Comparison of ENCODE assay signal across 11 cellular contexts in genomic region chr10:59864141-59864962, GRCh38. TPM values are rescaled to one million over a fixed set of nuclear protein-coding genes. Genes with fewer than 3 reads are reported as not detected.
DNase-seq lines count a peak whose midpoint lies in the region; ATAC-seq and TF ChIP-seq lines count a peak whose summit lies in the region.
"Had no signal": no experiment of that assay in that cellular context is flagged by ENCODE, and none has a peak within 500 bp of the region (broad histone marks: within the 10 kb centered on the region; RNA-seq: fewer than 3 reads in every experiment).

No MANE protein-coding gene starts in this region.

- no peaks in the 10 kb centered on the region for H3K9me3 ChIP-seq in lower lobe of right lung

- H3K4me1 ChIP-seq in lower lobe of right lung = peaks cover 32% of the 10 kb centered on the region

- no peak for TF ChIP-seq CTCF in lower lobe of right lung (IDR thresholded peaks at IDR 0.05)

- peaks cover 26% of the 10 kb centered on the region for H3K36me3 Mint-ChIP-seq in activated T-helper 2 cell treated with anti-CD3 and anti-CD28 coated beads, Interferon-gamma antibody, Interleukin-2, Interleukin-4, amounts not matched to agents 10 μg/mL and 5 μg/mL and 100 μg/mL, durations not matched to agents 14 hours and 24 hours and 36 hours (ENCODE audit: low read depth)

- ATAC-seq in lower lobe of right lung = peak; percentile 45 to 66
- no peak for ATAC-seq in GM19452 (IDR thresholded peaks at IDR 0.05; ENCODE audit: unreplicated experiment)

- peak overlapping the region; percentile 42 for H3K27ac ChIP-seq in lower lobe of right lung
- H3K27ac ChIP-seq: BLaER1 treated with 17β-estradiol and CSF1 and Interleukin-3, amounts not matched to agents 10 nM and 100 nM had no signal

- H3K27me3 ChIP-seq in lower lobe of right lung (ENCODE audit: low read depth) = no peaks in the 10 kb centered on the region
- H3K27me3 ChIP-seq: BLaER1 treated with 17β-estradiol and CSF1 and Interleukin-3, amounts not matched to agents 10 nM and 100 nM had no signal

- no peaks in the 10 kb centered on the region for H3K27me3 Mint-ChIP-seq in activated T-helper 2 cell treated with anti-CD3 and anti-CD28 coated beads, Interferon-gamma antibody, Interleukin-2, Interleukin-4, amounts not matched to agents 10 μg/mL and 5 μg/mL and 100 μg/mL, durations not matched to agents 14 hours and 24 hours and 36 hours (ENCODE audit: low read depth)

- intact Hi-C loops in activated T-helper 2 cell treated with anti-CD3 and anti-CD28 coated beads, Interferon-gamma antibody, Interleukin-2, Interleukin-4, amounts not matched to agents 10 μg/mL and 5 μg/mL and 100 μg/mL, durations not matched to agents 14 hours and 24 hours and 36 hours (cut with micrococcal nuclease) = loop anchor here (1.0 kb wide), 1 partner anchor 17 kb away; no protein-coding TSS in a partner anchor
- intact Hi-C loops in lower lobe of right lung (cut with DNase I) = no loop called here

- peaks cover 9% of the 10 kb centered on the region for H3K9me3 Mint-ChIP-seq in activated T-helper 2 cell treated with anti-CD3 and anti-CD28 coated beads, Interferon-gamma antibody, Interleukin-2, Interleukin-4, amounts not matched to agents 10 μg/mL and 5 μg/mL and 100 μg/mL, durations not matched to agents 14 hours and 24 hours and 36 hours

- H3K36me3 ChIP-seq in lower lobe of right lung = no peaks in the 10 kb centered on the region

- H3K4me3 ChIP-seq in lower lobe of right lung = no peak overlapping the region
- H3K4me3 ChIP-seq: BLaER1 treated with 17β-estradiol and CSF1 and Interleukin-3, amounts not matched to agents 10 nM and 100 nM had no signal

- DNase-seq in stimulated activated CD4-positive, alpha-beta T cell treated with anti-CD3 and anti-CD28 coated beads, Interleukin-4, amount 100 ng/mL, for 1 hour = peak; percentile 13
- DNase-seq in stimulated activated CD4-positive, alpha-beta T cell treated with anti-CD3 and anti-CD28 coated beads, Interleukin-2, amount 100 ng/mL, for 48 hours = no peak
- no peak for DNase-seq in activated T-helper 2 cell treated with anti-CD3 and anti-CD28 coated beads, Interferon-gamma antibody, Interleukin-2, Interleukin-4, amounts not matched to agents 10 μg/mL and 5 μg/mL and 100 μg/mL, durations not matched to agents 14 hours and 24 hours and 36 hours (ENCODE audit: low spot score)
- DNase-seq in lower lobe of right lung (no peak), NCI-H69 (lab: John Stamatoyannopoulos, UW) (no peak), NCI-H128 (lab: John Stamatoyannopoulos, UW; ENCODE audit: unreplicated experiment) (no peak), cortex of kidney (lab: John Stamatoyannopoulos, UW) (no peak)
- DNase-seq: H7, NCI-H524 treated with DMSO at 0.1 percent for 48 hours had no signal

- H3K27ac Mint-ChIP-seq in activated T-helper 2 cell treated with anti-CD3 and anti-CD28 coated beads, Interferon-gamma antibody, Interleukin-2, Interleukin-4, amounts not matched to agents 10 μg/mL and 5 μg/mL and 100 μg/mL, durations not matched to agents 14 hours and 24 hours and 36 hours = peak overlapping the region; percentile 0

- H3K4me3 Mint-ChIP-seq in activated T-helper 2 cell treated with anti-CD3 and anti-CD28 coated beads, Interferon-gamma antibody, Interleukin-2, Interleukin-4, amounts not matched to agents 10 μg/mL and 5 μg/mL and 100 μg/mL, durations not matched to agents 14 hours and 24 hours and 36 hours (ENCODE audit: low read depth) = no peak overlapping the region

- peaks cover 37% of the 10 kb centered on the region for H3K4me1 Mint-ChIP-seq in activated T-helper 2 cell treated with anti-CD3 and anti-CD28 coated beads, Interferon-gamma antibody, Interleukin-2, Interleukin-4, amounts not matched to agents 10 μg/mL and 5 μg/mL and 100 μg/mL, durations not matched to agents 14 hours and 24 hours and 36 hours (ENCODE audit: low read depth)

RNA-seq across cellular contexts. Expression of gene CCDC6, which starts 42.0 kb away (rescaled TPM):
- 61.5 and 63.1 TPM in 2 replicates for total RNA-seq in activated T-helper 2 cell treated with anti-CD3 and anti-CD28 coated beads, Interferon-gamma antibody, Interleukin-2, Interleukin-4, amounts not matched to agents 10 μg/mL and 5 μg/mL and 100 μg/mL, durations not matched to agents 14 hours and 24 hours and 36 hours
- total RNA-seq in lower lobe of right lung = 50.6 TPM
